In genomic region chr14:34741840-34742239, GRCh38 we compare ENCODE assay signal across 29 cellular contexts. TPM values are rescaled to one million over a fixed set of nuclear protein-coding genes. Genes with fewer than 3 reads are reported as not detected.
DNase-seq lines count a peak whose midpoint lies in the region; ATAC-seq, FAIRE-seq and TF ChIP-seq lines count a peak whose summit lies in the region.
"Had no signal": no experiment of that assay in that cellular context is flagged by ENCODE, and none has a peak within 500 bp of the region (broad histone marks: within the 10 kb centered on the region; RNA-seq: fewer than 3 reads in every experiment).

No MANE protein-coding gene starts in this region.

- no peak for TF ChIP-seq EP300 in HepG2 (IDR thresholded peaks at IDR 0.05; ENCODE audit: low read depth in 2 of 2, low read length in 2 of 2)
- no peak for TF ChIP-seq EP300 in HepG2 (CRISPR knock-in tag; IDR thresholded peaks at IDR 0.05; ENCODE audit: borderline replicate concordance)

- CTCF ChIA-PET in HepG2 (lab: Yijun Ruan, JAX; ENCODE audit: low intra/inter-chr PET ratio, low total read pairs), result no interaction called here

- TF ChIP-seq RAD21 in HepG2 (CRISPR knock-in tag; IDR thresholded peaks at IDR 0.05), result no peak

- TF ChIP-seq CTCF in HepG2 (CRISPR knock-in tag; IDR thresholded peaks at IDR 0.05) (no peak), left ventricle myocardium inferior (IDR thresholded peaks at IDR 0.05; ENCODE audit: borderline replicate concordance) (no peak)

- WGBS in HepG2 (ENCODE audit: low lambda C conversion rate), result 93% methylated on average over 1 of the region's 1 CpG

- H3K9ac ChIP-seq in HepG2 (ENCODE audit: insufficient read depth, low read depth, low read length), result no peak overlapping the region

- POLR2A ChIA-PET in HepG2 (lab: Yijun Ruan, JAX), result no interaction called here

- peak; percentile 40 to 42 for ATAC-seq in CD4-positive, CD25-positive, alpha-beta regulatory T cell (ENCODE audit: low read depth in 2 of 2)
- ATAC-seq in activated T-helper 17 cell treated with anti-CD3 and anti-CD28 coated beads, Interleukin-2, amount 50 U/mL, for 72 hours (replicated peaks), result peak; percentile 32
- no peak for ATAC-seq in HepG2
- ATAC-seq in GM21515 (IDR thresholded peaks at IDR 0.05; ENCODE audit: unreplicated experiment), result no peak
- ATAC-seq in left ventricle myocardium superior, result no peak
- ATAC-seq: activated naive CD8-positive, alpha-beta T cell treated with anti-CD3 and anti-CD28 coated beads, Interleukin-2, amount 50 U/mL, for 24 hours; mucosa of descending colon had no signal

- intact Hi-C loops in HepG2 (cut with micrococcal nuclease; ENCODE audit: unreplicated experiment) (no loop called here), left ventricle myocardium inferior (cut with micrococcal nuclease) (no loop called here), left ventricle myocardium superior (cut with micrococcal nuclease) (no loop called here)

- H3K27ac Mint-ChIP-seq in CD4-positive, CD25-positive, alpha-beta regulatory T cell, result peak overlapping the region in 2 of 3 donors; percentile 11 to 12
- H3K27ac Mint-ChIP-seq in activated T-helper 17 cell treated with anti-CD3 and anti-CD28 coated beads, Interleukin-2, amount 50 U/mL, for 72 hours, result peak overlapping the region; percentile 75
- H3K27ac Mint-ChIP-seq: activated naive CD8-positive, alpha-beta T cell treated with anti-CD3 and anti-CD28 coated beads, Interleukin-2, amount 50 U/mL, for 24 hours; nephron progenitor cell had no signal

- H3K4me1 ChIP-seq in CD4-positive, CD25-positive, alpha-beta regulatory T cell (ENCODE audit: control insufficient read depth, insufficient read depth, low read length, poor library complexity, severe bottlenecking), result peaks cover 10% of the 10 kb centered on the region
- H3K4me1 ChIP-seq in HepG2 (ENCODE audit: insufficient read depth, low read length), result peaks cover 7% of the 10 kb centered on the region; the same call in 1 of the 2 replicates
- no peaks in the 10 kb centered on the region for H3K4me1 ChIP-seq in left ventricle myocardium inferior
- H3K4me1 ChIP-seq: Peyer's patch, SJCRH30 had no signal

- no peak overlapping the region for H2AFZ ChIP-seq in HepG2 (ENCODE audit: low read length)

- no peaks in the 10 kb centered on the region for H3K79me2 ChIP-seq in HepG2 (ENCODE audit: insufficient read depth, low read length)

- peaks cover 11 to 28% (median 22%) of the 10 kb centered on the region in 4 donors for H3K4me1 Mint-ChIP-seq in CD4-positive, CD25-positive, alpha-beta regulatory T cell
- H3K4me1 Mint-ChIP-seq in activated T-helper 17 cell treated with anti-CD3 and anti-CD28 coated beads, Interleukin-2, amount 50 U/mL, for 72 hours, result peaks cover 28% of the 10 kb centered on the region
- H3K4me1 Mint-ChIP-seq: nephron progenitor cell had no signal

- no peaks in the 10 kb centered on the region for H3K36me3 ChIP-seq in CD4-positive, CD25-positive, alpha-beta regulatory T cell (ENCODE audit: control insufficient read depth, insufficient read depth, low read length)
- H3K36me3 ChIP-seq in HepG2 (replicated peaks in 1 of 2; ENCODE audit: control insufficient read depth in 1 of 2, insufficient read depth in 2 of 2, low read length in 2 of 2), result no peaks in the 10 kb centered on the region
- no peaks in the 10 kb centered on the region for H3K36me3 ChIP-seq in left ventricle myocardium inferior
- H3K36me3 ChIP-seq: ovary, Peyer's patch, SJCRH30 had no signal

- no peak for FAIRE-seq in HepG2 (lab: Jason Lieb, UNC)
- FAIRE-seq: endothelial cell of umbilical vein, GM18507 had no signal

- no peaks in the 10 kb centered on the region for H3K9me3 ChIP-seq in CD4-positive, CD25-positive, alpha-beta regulatory T cell (ENCODE audit: control insufficient read depth in 2 of 2, low read length in 2 of 2)
- H3K9me3 ChIP-seq in HepG2 (ENCODE audit: low read length), result no peaks in the 10 kb centered on the region
- H3K9me3 ChIP-seq in left ventricle myocardium inferior (replicated peaks), result peaks cover 5% of the 10 kb centered on the region
- H3K9me3 ChIP-seq: mucosa of descending colon, ovary, Peyer's patch, SJCRH30 had no signal

- peak overlapping the region in 2 of 4 donors; percentile 3 to 18 for H3K4me3 Mint-ChIP-seq in CD4-positive, CD25-positive, alpha-beta regulatory T cell
- peak overlapping the region; percentile 34 for H3K4me3 Mint-ChIP-seq in activated T-helper 17 cell treated with anti-CD3 and anti-CD28 coated beads, Interleukin-2, amount 50 U/mL, for 72 hours
- H3K4me3 Mint-ChIP-seq: activated naive CD8-positive, alpha-beta T cell treated with anti-CD3 and anti-CD28 coated beads, Interleukin-2, amount 50 U/mL, for 24 hours; nephron progenitor cell had no signal

- TF ChIP-seq POLR2A in HepG2 (IDR thresholded peaks at IDR 0.05; ENCODE audit: insufficient read depth in 1 of 2, low read depth in 2 of 2, low read length in 2 of 2), result no peak

- H3K27me3 Mint-ChIP-seq in CD4-positive, CD25-positive, alpha-beta regulatory T cell, result peaks cover 13% of the 10 kb centered on the region
- no peaks in the 10 kb centered on the region for H3K27me3 Mint-ChIP-seq in activated T-helper 17 cell treated with anti-CD3 and anti-CD28 coated beads, Interleukin-2, amount 50 U/mL, for 72 hours
- H3K27me3 Mint-ChIP-seq: activated naive CD8-positive, alpha-beta T cell treated with anti-CD3 and anti-CD28 coated beads, Interleukin-2, amount 50 U/mL, for 24 hours had no signal

- BruUV-seq in HepG2 (replicated peaks; lab: Mats Ljungman, UMichigan), result no TSS peak

- no peak overlapping the region for H3K27ac ChIP-seq in CD4-positive, CD25-positive, alpha-beta regulatory T cell (ENCODE audit: insufficient read depth, low read length, poor library complexity, severe bottlenecking)
- H3K27ac ChIP-seq in HepG2 (ENCODE audit: extremely low read length, insufficient read depth, low read length) (no peak overlapping the region), left ventricle myocardium inferior (replicated peaks) (no peak overlapping the region)
- H3K27ac ChIP-seq: ovary, Peyer's patch, SJCRH30 had no signal

- H3K4me3 ChIP-seq in CD4-positive, CD25-positive, alpha-beta regulatory T cell (ENCODE audit: low read depth, low read length), result peak overlapping the region; percentile 48
- H3K4me3 ChIP-seq in HepG2 (replicated peaks in 1 of 3; ENCODE audit: insufficient read depth in 1 of 3, low read depth in 2 of 3, low read length in 3 of 3), result no peak overlapping the region
- no peak overlapping the region for H3K4me3 ChIP-seq in left ventricle myocardium inferior
- H3K4me3 ChIP-seq: lung, mucosa of descending colon, ovary, Peyer's patch, SJCRH30, smooth muscle cell had no signal

- peak in 2 of 3 donors; percentile 34 to 59 for DNase-seq in CD4-positive, CD25-positive, alpha-beta regulatory T cell
- peak; percentile 6 to 15 for DNase-seq in Kasumi-1 (lab: John Stamatoyannopoulos, UW)
- DNase-seq in HepG2 (ENCODE audit: low spot score), result no peak
- no peak for DNase-seq in left ventricle myocardium inferior
- DNase-seq in stimulated activated CD4-positive, alpha-beta T cell treated with anti-CD3 and anti-CD28 coated beads, Interleukin-4, amount 100 ng/mL, for 4 hours, result no peak
- no peak for DNase-seq in left ventricle myocardium superior
- DNase-seq: activated CD4-positive, alpha-beta T cell treated with anti-CD3 and anti-CD28 coated beads, Interleukin-2, amount 50 U/mL, for 48 hours; activated gamma-delta T cell; activated naive CD8-positive, alpha-beta T cell treated with anti-CD3 and anti-CD28 coated beads, Interleukin-2, amount 50 U/mL, for 24 hours; cerebellar nuclear complex; islet precursor cell; mucosa of descending colon; NCI-H1092 treated with DMSO at 0.1 percent for 48 hours; NCI-H1930; NCI-H526; nephron progenitor cell; NK-92 treated with Interleukin-12 subunit alpha and Interleukin-12 subunit beta, amount 100 ng/mL, for 24 hours; ovary; Peyer's patch; retina; SJCRH30; stimulated activated CD4-positive, alpha-beta T cell treated with anti-CD3 and anti-CD28 coated beads, Interleukin-2, amount 100 ng/mL, for 24 hours; trophoblast cell had no signal

- in situ Hi-C loops in HepG2 (cut with HindIII; ENCODE audit: extremely low pct_ligation_motif_present, low pct_unique_long_range_greater_than_20kb), result no loop called here

- H3K4me2 ChIP-seq in HepG2 (ENCODE audit: low read depth, low read length), result no peak overlapping the region
- H3K4me2 ChIP-seq: smooth muscle cell had no signal

- H3K27me3 ChIP-seq in CD4-positive, CD25-positive, alpha-beta regulatory T cell (ENCODE audit: control insufficient read depth, insufficient read depth, low read length), result no peaks in the 10 kb centered on the region
- no peaks in the 10 kb centered on the region for H3K27me3 ChIP-seq in HepG2 (ENCODE audit: control insufficient read depth in 1 of 2, insufficient read depth in 2 of 2, low read length in 2 of 2)
- no peaks in the 10 kb centered on the region for H3K27me3 ChIP-seq in left ventricle myocardium inferior (ENCODE audit: low read depth)
- H3K27me3 ChIP-seq: ovary, Peyer's patch, SJCRH30 had no signal

- peaks cover 0 to 5% (median 0%) of the 10 kb centered on the region in 7 donors for H3K9me3 Mint-ChIP-seq in CD4-positive, CD25-positive, alpha-beta regulatory T cell
- no peaks in the 10 kb centered on the region for H3K9me3 Mint-ChIP-seq in activated T-helper 17 cell treated with anti-CD3 and anti-CD28 coated beads, Interleukin-2, amount 50 U/mL, for 72 hours
- H3K9me3 Mint-ChIP-seq: activated naive CD8-positive, alpha-beta T cell treated with anti-CD3 and anti-CD28 coated beads, Interleukin-2, amount 50 U/mL, for 24 hours had no signal

- no peaks in the 10 kb centered on the region for H4K20me1 ChIP-seq in HepG2 (ENCODE audit: insufficient read depth, low read length)

- H3K36me3 Mint-ChIP-seq in CD4-positive, CD25-positive, alpha-beta regulatory T cell, result no peaks in the 10 kb centered on the region
- no peaks in the 10 kb centered on the region for H3K36me3 Mint-ChIP-seq in activated T-helper 17 cell treated with anti-CD3 and anti-CD28 coated beads, Interleukin-2, amount 50 U/mL, for 72 hours (ENCODE audit: low read depth)

RNA-seq across cellular contexts. Expression of gene CFL2, which starts 27.4 kb away (rescaled TPM):
- total RNA-seq in CD4-positive, CD25-positive, alpha-beta regulatory T cell, result 27.8 TPM
- polyA plus RNA-seq in CD4-positive, CD25-positive, alpha-beta regulatory T cell, result 10 to 100 TPM in 1 of 4 donors, 1 to 10 TPM in 3; 7.1 to 11.1 (median 7.5) TPM
- total RNA-seq in activated T-helper 17 cell treated with anti-CD3 and anti-CD28 coated beads, Interleukin-2, amount 50 U/mL, for 72 hours, result 1 to 10 TPM; 6.6 to 9.2 TPM
- total RNA-seq in HepG2 (2016; rRNA removed; fragmentation: Illumina TruSeq; extraction: Trizol), result 158 and 301 TPM in 2 replicates
- total RNA-seq in HepG2 (2016; cell fraction: cytosol; rRNA removed; fragmentation: Illumina TruSeq; extraction: Trizol; ENCODE audit: low read depth), result 28.5 and 36.5 TPM in 2 replicates
- total RNA-seq in HepG2 (2016; cell fraction: insoluble cytoplasmic fraction; rRNA removed; fragmentation: Illumina TruSeq; extraction: Trizol), result 158 and 295 TPM in 2 replicates
- 108 and 127 TPM in 2 replicates for total RNA-seq in HepG2 (2016; cell fraction: membrane; rRNA removed; fragmentation: Illumina TruSeq; extraction: Trizol)
- 85.5 and 89.1 TPM in 2 replicates for total RNA-seq in HepG2 (2016; cell fraction: nucleus; rRNA removed; fragmentation: Illumina TruSeq; extraction: Trizol)
- polyA plus RNA-seq in HepG2 (2011; rRNA removed), result 68.8 and 114 TPM in 2 replicates
- polyA plus RNA-seq in HepG2 (2011; cell fraction: cytosol; rRNA removed), result 44.2 and 78.0 TPM in 2 replicates
- polyA plus RNA-seq in HepG2 (2011; cell fraction: nucleus; rRNA removed), result 22.8 and 33.8 TPM in 2 replicates
- polyA plus RNA-seq in HepG2 (2012), result 145 and 207 TPM in 2 replicates
- 96.7 and 98.0 TPM in 2 replicates for polyA plus RNA-seq in HepG2 (2016; cell fraction: cytosol; fragmentation: Illumina TruSeq; extraction: Trizol; ENCODE audit: low read depth)
- polyA plus RNA-seq in HepG2 (2016; cell fraction: insoluble cytoplasmic fraction; fragmentation: Illumina TruSeq; extraction: Trizol; ENCODE audit: low read depth), result 414 and 424 TPM in 2 replicates
- 172 and 187 TPM in 2 replicates for polyA plus RNA-seq in HepG2 (2016; cell fraction: membrane; fragmentation: Illumina TruSeq; extraction: Trizol; ENCODE audit: low read depth)
- polyA plus RNA-seq in HepG2 (2016; cell fraction: nucleus; fragmentation: Illumina TruSeq; extraction: Trizol; ENCODE audit: insufficient read depth, low read depth), result 152 and 161 TPM in 2 replicates
- 34.1 and 43.7 TPM in 2 replicates for polyA minus RNA-seq in HepG2 (2011; rRNA and poly(A)+ RNA removed; ENCODE audit: low replicate concordance)
- polyA minus RNA-seq in HepG2 (2011; cell fraction: cytosol; rRNA and poly(A)+ RNA removed), result 94.3 and 108 TPM in 2 replicates
- 50.5 and 53.0 TPM in 2 replicates for polyA minus RNA-seq in HepG2 (2011; cell fraction: nucleus; rRNA and poly(A)+ RNA removed)
- 509 TPM for total RNA-seq in left ventricle myocardium inferior
- 414 TPM for total RNA-seq in left ventricle myocardium superior

Comparison
In these comparisons a context has a peak if more than half of its experiments do, and no peak if none do; other contexts are left out.
1. ATAC-seq: peak in CD4-positive, CD25-positive, alpha-beta regulatory T cell (2 of 2) and activated T-helper 17 cell treated with anti-CD3 and anti-CD28 coated beads, Interleukin-2, amount 50 U/mL, for 72 hours (single experiment); none in HepG2 (single experiment), GM21515 (single experiment) and left ventricle myocardium superior (single experiment).
2. DNase-seq: peak in CD4-positive, CD25-positive, alpha-beta regulatory T cell (2 of 3) and Kasumi-1 (2 of 2); none in HepG2 (single experiment), left ventricle myocardium inferior (single experiment), stimulated activated CD4-positive, alpha-beta T cell treated with anti-CD3 and anti-CD28 coated beads, Interleukin-4, amount 100 ng/mL, for 4 hours (0 of 2) and left ventricle myocardium superior (single experiment).